Comparison of ENCODE assay signal across 8 cellular contexts in genomic region chr1:17606826-17607440, GRCh38.
DNase-seq lines count a peak whose midpoint lies in the region; TF ChIP-seq lines count a peak whose summit lies in the region.

No MANE protein-coding gene starts in this region.

- TF ChIP-seq POLR2A in lower leg skin (IDR thresholded peaks at IDR 0.05), result no peak

- DNase-seq in NCI-H446 (lab: John Stamatoyannopoulos, UW), result peak; percentile 64 to 69
- no peak for DNase-seq in NCI-H446 treated with DMSO at 0.1 percent for 48 hours (lab: John Stamatoyannopoulos, UW)
- DNase-seq in LoVo (ENCODE audit: low spot score), result peak; percentile 41
- peak; percentile 13 for DNase-seq in T-helper 9 cell
- peak; percentile 25 to 49 for DNase-seq in dermis microvascular lymphatic vessel endothelial cell (ENCODE audit: low read depth in 2 of 2)
- DNase-seq in lower leg skin (ENCODE audit: low spot score in 2 of 2), result peak; percentile 72 to 95
- peak; percentile 8 for DNase-seq in stimulated activated CD8-positive, alpha-beta memory T cell treated with anti-CD3 and anti-CD28 coated beads, Interleukin-7, amount 100 ng/mL, for 24 hours (ENCODE audit: low read depth)
- DNase-seq in effector CD8-positive, alpha-beta T cell (lab: John Stamatoyannopoulos, UW), result no peak

- intact Hi-C loops in lower leg skin (cut with DNase I; ENCODE audit: low total_unique reads), result loop anchor here (5.0 to 10.0 kb wide), 2 partner anchors 105 to 182 kb away; no protein-coding TSS in a partner anchor

- H3K4me3 ChIP-seq in lower leg skin (ENCODE audit: low read depth, poor library complexity, severe bottlenecking), result no peak overlapping the region

- peak in 1 of 3 donors; percentile 91 for TF ChIP-seq CTCF in lower leg skin (IDR thresholded peaks at IDR 0.05)

- 55 to 56% methylated on average over 14 of the region's 14 CpGs for WGBS in lower leg skin, 2 donors

Comparison
In these comparisons a context has a peak if more than half of its experiments do, and no peak if none do; other contexts are left out.
1. DNase-seq: peak in NCI-H446 (2 of 2), LoVo (single experiment), T-helper 9 cell (single experiment), dermis microvascular lymphatic vessel endothelial cell (2 of 2), lower leg skin (2 of 2) and stimulated activated CD8-positive, alpha-beta memory T cell treated with anti-CD3 and anti-CD28 coated beads, Interleukin-7, amount 100 ng/mL, for 24 hours (single experiment); none in NCI-H446 treated with DMSO at 0.1 percent for 48 hours (single experiment) and effector CD8-positive, alpha-beta T cell (single experiment).